In the genomic region with DNA sequence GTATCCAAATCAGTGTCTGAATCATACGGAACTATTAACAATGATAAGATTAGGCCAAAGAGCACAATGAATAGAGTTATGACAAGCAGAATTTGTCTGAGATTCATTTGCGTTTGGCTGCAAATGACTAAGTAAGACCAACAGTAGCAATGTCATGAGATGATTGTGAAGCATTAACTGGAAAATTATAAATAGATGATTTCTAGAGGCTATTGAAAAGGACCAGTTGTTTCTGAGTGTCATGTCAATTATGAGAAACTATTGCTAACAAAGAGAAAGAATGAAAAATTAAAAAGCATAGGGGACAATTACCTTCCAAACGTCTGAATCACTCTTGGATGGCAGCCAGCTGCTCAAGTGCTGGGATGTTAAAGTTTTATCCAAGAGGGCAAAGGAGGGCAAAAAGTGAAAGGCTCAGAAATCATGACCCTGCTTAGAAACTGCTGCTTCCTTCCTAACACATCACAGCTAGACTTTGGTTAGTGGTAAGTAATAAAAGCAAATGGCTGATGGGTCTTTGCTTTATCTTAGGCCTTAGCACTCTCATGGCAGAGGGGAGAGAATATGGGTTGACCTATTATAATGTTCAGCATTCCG, we compare ENCODE assay signal across 11 cellular contexts.
DNase-seq lines count a peak whose midpoint lies in the region; ATAC-seq, FAIRE-seq and TF ChIP-seq lines count a peak whose summit lies in the region.
"Had no signal": no experiment of that assay in that cellular context is flagged by ENCODE, and none has a peak within 500 bp of the region (broad histone marks: within the 10 kb centered on the region; RNA-seq: fewer than 3 reads in every experiment).

No MANE protein-coding gene starts in this region.

- no peaks in the 10 kb centered on the region for H3K27me3 ChIP-seq in fibroblast of lung (ENCODE audit: control insufficient read depth, insufficient read depth, low read length)
- H3K27me3 ChIP-seq in psoas muscle (ENCODE audit: insufficient read depth in 3 of 3, low read length in 2 of 3): no peaks in the 10 kb centered on the region
- no peaks in the 10 kb centered on the region for H3K27me3 ChIP-seq in WERI-Rb-1 (ENCODE audit: insufficient read depth, low read depth, severe bottlenecking)

- H3K9ac ChIP-seq in fibroblast of lung (ENCODE audit: insufficient read depth, low read length): no peak overlapping the region

- H3K27ac ChIP-seq in fibroblast of lung (ENCODE audit: insufficient read depth, low read length) (no peak overlapping the region), psoas muscle (no peak overlapping the region), WERI-Rb-1 (no peak overlapping the region)

- no peaks in the 10 kb centered on the region for H4K20me1 ChIP-seq in fibroblast of lung (ENCODE audit: control insufficient read depth, extremely low read depth, insufficient read depth, low read length)

- 41 to 56% (median 46%) methylated on average over 4 of the region's 4 CpGs for WGBS in psoas muscle, 3 donors

- ATAC-seq in psoas muscle: peak; percentile 23 to 54 (median 36)
- no peak for ATAC-seq in GM18861 (IDR thresholded peaks at IDR 0.05; ENCODE audit: unreplicated experiment)

- TF ChIP-seq POLR2A in H54 (IDR thresholded peaks at IDR 0.05; ENCODE audit: low read depth, low read length): no peak

- H3K9me3 ChIP-seq in fibroblast of lung (ENCODE audit: control insufficient read depth, insufficient read depth, low read depth, low read length): no peaks in the 10 kb centered on the region
- no peaks in the 10 kb centered on the region for H3K9me3 ChIP-seq in psoas muscle
- peaks cover 8% of the 10 kb centered on the region for H3K9me3 ChIP-seq in WERI-Rb-1 (ENCODE audit: severe bottlenecking)

- DNase-seq in H54 (ENCODE audit: insufficient read length, low spot score): peak; percentile 27
- DNase-seq in NCI-H460 (ENCODE audit: extremely low read depth, low read depth): peak; percentile 21
- DNase-seq in fibroblast of lung (ENCODE audit: low read depth in 2 of 2): peak; percentile 64 to 79
- no peak for DNase-seq in psoas muscle
- no peak for DNase-seq in HuH-7.5 (ENCODE audit: low spot score)
- DNase-seq in WERI-Rb-1: no peak
- no peak for DNase-seq in stimulated activated CD8-positive, alpha-beta memory T cell treated with anti-CD3 and anti-CD28 coated beads, Interleukin-4, amount 100 ng/mL, for 48 hours
- DNase-seq: activated CD4-positive, alpha-beta memory T cell treated with anti-CD3 and anti-CD28 coated beads for 36 hours; NCI-H526 treated with DMSO at 0.1 percent for 48 hours; posterior cingulate gyrus had no signal

- H3K79me2 ChIP-seq in fibroblast of lung (ENCODE audit: control insufficient read depth, insufficient read depth, low read length): no peaks in the 10 kb centered on the region

- H3K4me2 ChIP-seq in fibroblast of lung (ENCODE audit: extremely low read depth, insufficient read depth, low read length): no peak overlapping the region

- no peaks in the 10 kb centered on the region for H3K36me3 ChIP-seq in fibroblast of lung (ENCODE audit: control insufficient read depth, insufficient read depth, low read length)
- no peaks in the 10 kb centered on the region for H3K36me3 ChIP-seq in psoas muscle (ENCODE audit: insufficient read depth in 1 of 2, low read depth in 1 of 2)
- no peaks in the 10 kb centered on the region for H3K36me3 ChIP-seq in WERI-Rb-1

- intact Hi-C loops in psoas muscle (cut with DNase I): no loop called here

- FAIRE-seq in H54 (lab: Jason Lieb, UNC): peak; percentile 100

- TF ChIP-seq CTCF in fibroblast of lung (conservative IDR thresholded peaks at IDR 0.05 in 1 of 2, IDR thresholded peaks at IDR 0.05 in 1 of 2; ENCODE audit: low read depth in 1 of 2, low read length in 2 of 2) (no peak), psoas muscle (IDR thresholded peaks at IDR 0.05) (no peak), WERI-Rb-1 (IDR thresholded peaks at IDR 0.05; ENCODE audit: low read depth, low read length) (no peak)

- no peak overlapping the region for H3K4me3 ChIP-seq in fibroblast of lung (replicated peaks in 1 of 4; ENCODE audit: control extremely low read depth in 1 of 4, insufficient read depth in 1 of 4, low read depth in 3 of 4, low read length in 4 of 4)
- H3K4me3 ChIP-seq in psoas muscle: no peak overlapping the region
- no peak overlapping the region for H3K4me3 ChIP-seq in WERI-Rb-1 (ENCODE audit: low read depth, low read length)

- no peak overlapping the region for H2AFZ ChIP-seq in fibroblast of lung (ENCODE audit: low read length)

- H3K4me1 ChIP-seq in fibroblast of lung (ENCODE audit: control insufficient read depth, extremely low read depth, insufficient read depth, low read length) (no peaks in the 10 kb centered on the region), psoas muscle (peaks cover 15% of the 10 kb centered on the region)

Comparison
In these comparisons a context has a peak if more than half of its experiments do, and no peak if none do; other contexts are left out.
1. DNase-seq: peak in H54 (single experiment), NCI-H460 (single experiment) and fibroblast of lung (2 of 2); none in psoas muscle (0 of 2), HuH-7.5 (single experiment), WERI-Rb-1 (single experiment) and stimulated activated CD8-positive, alpha-beta memory T cell treated with anti-CD3 and anti-CD28 coated beads, Interleukin-4, amount 100 ng/mL, for 48 hours (single experiment).